8 cellular contexts compared by ENCODE assay signal in the genomic region with DNA sequence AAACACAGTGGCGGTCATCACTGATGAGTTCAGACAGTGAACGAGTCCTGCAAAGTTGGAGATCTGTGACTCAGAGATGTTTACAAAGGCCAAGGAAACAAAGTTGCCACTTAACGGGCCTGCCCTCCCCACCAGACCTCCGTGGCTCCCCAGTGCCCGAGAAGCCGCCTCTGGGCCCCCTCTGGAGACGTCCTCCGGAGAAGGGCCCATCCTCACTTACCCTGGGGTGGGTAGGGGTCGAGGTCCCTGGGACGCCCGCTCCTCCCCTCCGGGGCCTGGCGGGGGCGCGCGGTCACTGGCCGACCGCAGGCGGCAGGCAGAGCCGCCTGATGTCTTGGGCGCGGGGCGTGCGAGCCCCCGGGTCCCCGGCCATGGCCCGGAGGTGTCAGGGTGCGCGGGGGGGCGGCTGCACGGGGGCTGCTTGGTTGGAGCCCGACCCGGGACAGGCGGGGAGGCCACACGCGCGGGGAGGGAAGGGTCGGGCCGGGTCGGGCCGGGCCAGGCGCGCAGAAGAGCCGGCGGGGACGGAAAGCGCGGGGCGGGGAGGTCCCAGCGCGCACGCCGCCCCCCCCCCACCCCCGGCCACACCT. TPM values are rescaled to one million over a fixed set of nuclear protein-coding genes. Genes with fewer than 3 reads are reported as not detected.
DNase-seq lines count a peak whose midpoint lies in the region; ATAC-seq, FAIRE-seq and TF ChIP-seq lines count a peak whose summit lies in the region.

No MANE protein-coding gene starts in this region.

- H3K9ac ChIP-seq in HepG2 (ENCODE audit: insufficient read depth, low read depth, low read length): peak overlapping the region; percentile 89

- ATAC-seq in HG02678 (IDR thresholded peaks at IDR 0.05; ENCODE audit: unreplicated experiment): peak; percentile 51
- ATAC-seq in HepG2: peak; percentile 25

- CTCF ChIA-PET in HepG2 (lab: Yijun Ruan, JAX; ENCODE audit: low intra/inter-chr PET ratio, low total read pairs): no interaction called here

- intact Hi-C loops in HepG2 (cut with micrococcal nuclease; ENCODE audit: unreplicated experiment): no loop called here

- peak overlapping the region; percentile 87 for H3K4me2 ChIP-seq in HepG2 (ENCODE audit: low read depth, low read length)

- peak; percentile 60 for TF ChIP-seq CTCF in chondrocyte (IDR thresholded peaks at IDR 0.05)
- peak; percentile 48 for TF ChIP-seq CTCF in HepG2 (CRISPR knock-in tag; IDR thresholded peaks at IDR 0.05)

- peaks cover 55% of the 10 kb centered on the region for H3K4me1 ChIP-seq in HepG2 (ENCODE audit: insufficient read depth, low read length)

- H3K36me3 ChIP-seq in HepG2 (replicated peaks in 1 of 2; ENCODE audit: control insufficient read depth in 1 of 2, insufficient read depth in 2 of 2, low read length in 2 of 2): peaks cover 2 to 4% of the 10 kb centered on the region in 2 experiments; a peak in 2 of 5 replicates

- POLR2A ChIA-PET in HepG2 (lab: Yijun Ruan, JAX): no interaction called here

- H2AFZ ChIP-seq in HepG2 (ENCODE audit: low read length): no peak overlapping the region

- FAIRE-seq in GM12892 (lab: Jason Lieb, UNC) (no peak), HepG2 (lab: Jason Lieb, UNC) (no peak)

- H3K4me3 Mint-ChIP-seq in chondrocyte (ENCODE audit: unreplicated experiment): peak overlapping the region; percentile 70

- no peaks in the 10 kb centered on the region for H4K20me1 ChIP-seq in HepG2 (ENCODE audit: insufficient read depth, low read length)

- H3K4me1 Mint-ChIP-seq in chondrocyte (ENCODE audit: low read depth): peaks cover 30% of the 10 kb centered on the region

- peak overlapping the region; percentile 92 for H3K27ac ChIP-seq in HepG2 (ENCODE audit: extremely low read length, insufficient read depth, low read length)
- H3K27ac ChIP-seq in substantia nigra (ENCODE audit: low read depth, low read length, poor library complexity, severe bottlenecking): peak overlapping the region; percentile 69

- WGBS in HepG2 (ENCODE audit: low lambda C conversion rate): 0% methylated on average over 6 of the region's 54 CpGs

- H3K27ac Mint-ChIP-seq in chondrocyte (ENCODE audit: unreplicated experiment): peak overlapping the region; percentile 49

- TF ChIP-seq RAD21 in HepG2 (CRISPR knock-in tag; IDR thresholded peaks at IDR 0.05): peak; percentile 49; the same call in 1 of the 2 replicates

- TF ChIP-seq EP300 in HepG2 (IDR thresholded peaks at IDR 0.05; ENCODE audit: low read depth in 2 of 2, low read length in 2 of 2) (no peak), HepG2 (CRISPR knock-in tag; IDR thresholded peaks at IDR 0.05; ENCODE audit: borderline replicate concordance) (no peak)

- BruUV-seq in HepG2 (replicated peaks; lab: Mats Ljungman, UMichigan): no TSS peak

- DNase-seq in GM12892 (ENCODE audit: insufficient read length): peak; percentile 61
- peak; percentile 49 for DNase-seq in RPMI7951 (ENCODE audit: low read depth)
- DNase-seq in chondrocyte (ENCODE audit: low spot score): no peak
- DNase-seq in HepG2 (ENCODE audit: low spot score): peak; percentile 18
- DNase-seq in substantia nigra (lab: John Stamatoyannopoulos, UW): no peak
- no peak for DNase-seq in T1000 (lab: John Stamatoyannopoulos, UW)
- no peak for DNase-seq in GF-D8 (lab: John Stamatoyannopoulos, UW)

- H3K79me2 ChIP-seq in HepG2 (ENCODE audit: insufficient read depth, low read length): peaks cover 42% of the 10 kb centered on the region

- H3K4me3 ChIP-seq in HepG2 (replicated peaks in 1 of 3; ENCODE audit: insufficient read depth in 1 of 3, low read depth in 2 of 3, low read length in 3 of 3): peak overlapping the region; percentile 87 to 99 (median 91)

- H3K9me3 ChIP-seq in HepG2 (ENCODE audit: low read length): no peaks in the 10 kb centered on the region

- H3K36me3 Mint-ChIP-seq in chondrocyte (ENCODE audit: low read depth): no peaks in the 10 kb centered on the region

- H3K27me3 ChIP-seq in HepG2 (ENCODE audit: control insufficient read depth in 1 of 2, insufficient read depth in 2 of 2, low read length in 2 of 2): no peaks in the 10 kb centered on the region; a peak in 1 of 5 replicates

- in situ Hi-C loops in HepG2 (cut with HindIII; ENCODE audit: extremely low pct_ligation_motif_present, low pct_unique_long_range_greater_than_20kb): no loop called here

- no peaks in the 10 kb centered on the region for H3K27me3 Mint-ChIP-seq in chondrocyte (ENCODE audit: low read depth)

- H3K9me3 Mint-ChIP-seq in chondrocyte (ENCODE audit: low read depth): no peaks in the 10 kb centered on the region

- TF ChIP-seq POLR2A in GM12892 (IDR thresholded peaks at IDR 0.05; ENCODE audit: low read depth, low read length): no peak
- TF ChIP-seq POLR2A in HepG2 (IDR thresholded peaks at IDR 0.05; ENCODE audit: insufficient read depth in 1 of 2, low read depth in 2 of 2, low read length in 2 of 2): no peak; a peak in 1 of 4 replicates

TF ChIP-seq in HepG2, 621 proteins besides CTCF, POLR2A, EP300 and RAD21 (continues in another document):
- TF ChIP-seq, protein P1, sequence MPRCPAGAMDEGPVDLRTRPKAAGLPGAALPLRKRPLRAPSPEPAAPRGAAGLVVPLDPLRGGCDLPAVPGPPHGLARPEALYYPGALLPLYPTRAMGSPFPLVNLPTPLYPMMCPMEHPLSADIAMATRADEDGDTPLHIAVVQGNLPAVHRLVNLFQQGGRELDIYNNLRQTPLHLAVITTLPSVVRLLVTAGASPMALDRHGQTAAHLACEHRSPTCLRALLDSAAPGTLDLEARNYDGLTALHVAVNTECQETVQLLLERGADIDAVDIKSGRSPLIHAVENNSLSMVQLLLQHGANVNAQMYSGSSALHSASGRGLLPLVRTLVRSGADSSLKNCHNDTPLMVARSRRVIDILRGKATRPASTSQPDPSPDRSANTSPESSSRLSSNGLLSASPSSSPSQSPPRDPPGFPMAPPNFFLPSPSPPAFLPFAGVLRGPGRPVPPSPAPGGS (CRISPR knock-in tag; IDR thresholded peaks at IDR 0.05): peak; percentile 23; the same call in 1 of the 2 replicates
- 0 out of 2 replicates have a peak, but pooled peaks have one; percentile 17 for TF ChIP-seq MAZ (IDR thresholded peaks at IDR 0.05; ENCODE audit: borderline replicate concordance, low read depth, low read length)
- no peak; the same call in 1 of the 2 replicates for TF ChIP-seq MAZ (CRISPR knock-in tag; IDR thresholded peaks at IDR 0.05; ENCODE audit: low read depth)

RNA-seq across cellular contexts. Expression of a gene that starts 0.6 kb away (rescaled TPM):
- polyA plus RNA-seq in GM12892 (2012; ENCODE audit: missing spikeins): 16.3 TPM
- total RNA-seq in RPMI7951 (2014; rRNA removed; shearing (Covaris generic)): 14.4 and 16.9 TPM in 2 replicates
- total RNA-seq in chondrocyte (30.1 to 35.2 TPM (median 35.0 TPM) in 3 replicates), HepG2 (2016; rRNA removed; fragmentation: Illumina TruSeq; extraction: Trizol) (11.4 and 15.5 TPM in 2 replicates)
- total RNA-seq in HepG2 (2016; cell fraction: cytosol; rRNA removed; fragmentation: Illumina TruSeq; extraction: Trizol; ENCODE audit: low read depth): 17.0 and 17.1 TPM in 2 replicates
- total RNA-seq in HepG2 (2016; cell fraction: insoluble cytoplasmic fraction; rRNA removed; fragmentation: Illumina TruSeq; extraction: Trizol): 12.0 and 16.4 TPM in 2 replicates
- total RNA-seq in HepG2 (2016; cell fraction: membrane; rRNA removed; fragmentation: Illumina TruSeq; extraction: Trizol): 20.4 and 22.0 TPM in 2 replicates
- 10.0 and 12.2 TPM in 2 replicates for total RNA-seq in HepG2 (2016; cell fraction: nucleus; rRNA removed; fragmentation: Illumina TruSeq; extraction: Trizol)
- polyA plus RNA-seq in HepG2 (2011; rRNA removed): 24.3 and 28.9 TPM in 2 replicates
- polyA plus RNA-seq in HepG2 (2011; cell fraction: cytosol; rRNA removed): 43.6 and 44.6 TPM in 2 replicates
- 19.8 and 21.8 TPM in 2 replicates for polyA plus RNA-seq in HepG2 (2011; cell fraction: nucleus; rRNA removed)
- polyA plus RNA-seq in HepG2 (2012): 27.9 and 45.4 TPM in 2 replicates
- polyA plus RNA-seq in HepG2 (2016; cell fraction: cytosol; fragmentation: Illumina TruSeq; extraction: Trizol; ENCODE audit: low read depth): 32.7 and 33.4 TPM in 2 replicates
- polyA plus RNA-seq in HepG2 (2016; cell fraction: insoluble cytoplasmic fraction; fragmentation: Illumina TruSeq; extraction: Trizol; ENCODE audit: low read depth): 17.5 and 19.2 TPM in 2 replicates
- polyA plus RNA-seq in HepG2 (2016; cell fraction: membrane; fragmentation: Illumina TruSeq; extraction: Trizol; ENCODE audit: low read depth): 32.3 and 33.0 TPM in 2 replicates
- polyA plus RNA-seq in HepG2 (2016; cell fraction: nucleus; fragmentation: Illumina TruSeq; extraction: Trizol; ENCODE audit: insufficient read depth, low read depth): 15.6 and 21.5 TPM in 2 replicates
- polyA minus RNA-seq in HepG2 (2011; rRNA and poly(A)+ RNA removed; ENCODE audit: low replicate concordance): 43.4 and 47.9 TPM in 2 replicates
- polyA minus RNA-seq in HepG2 (2011; cell fraction: cytosol; rRNA and poly(A)+ RNA removed): 18.8 and 19.4 TPM in 2 replicates
- 16.5 and 19.1 TPM in 2 replicates for polyA minus RNA-seq in HepG2 (2011; cell fraction: nucleus; rRNA and poly(A)+ RNA removed)

RNA-seq across cellular contexts. Expression of a gene that starts 0.6 kb away (rescaled TPM):
- polyA plus RNA-seq in GM12892 (2012; ENCODE audit: missing spikeins): 21.2 TPM
- 8.1 and 8.2 TPM in 2 replicates for total RNA-seq in RPMI7951 (2014; rRNA removed; shearing (Covaris generic))
- total RNA-seq in chondrocyte: 39.8 to 45.0 TPM (median 40.1 TPM) in 3 replicates
- total RNA-seq in HepG2 (2016; rRNA removed; fragmentation: Illumina TruSeq; extraction: Trizol): 28.9 and 29.8 TPM in 2 replicates
- 4.7 and 6.3 TPM in 2 replicates for total RNA-seq in HepG2 (2016; cell fraction: cytosol; rRNA removed; fragmentation: Illumina TruSeq; extraction: Trizol; ENCODE audit: low read depth)
- 24.4 and 29.9 TPM in 2 replicates for total RNA-seq in HepG2 (2016; cell fraction: insoluble cytoplasmic fraction; rRNA removed; fragmentation: Illumina TruSeq; extraction: Trizol)
- 21.5 and 24.7 TPM in 2 replicates for total RNA-seq in HepG2 (2016; cell fraction: membrane; rRNA removed; fragmentation: Illumina TruSeq; extraction: Trizol)
- total RNA-seq in HepG2 (2016; cell fraction: nucleus; rRNA removed; fragmentation: Illumina TruSeq; extraction: Trizol): 14.1 and 17.2 TPM in 2 replicates
- 20.0 and 24.1 TPM in 2 replicates for polyA plus RNA-seq in HepG2 (2011; rRNA removed)
- polyA plus RNA-seq in HepG2 (2011; cell fraction: cytosol; rRNA removed): 17.2 and 25.9 TPM in 2 replicates
- 15.2 and 18.2 TPM in 2 replicates for polyA plus RNA-seq in HepG2 (2011; cell fraction: nucleus; rRNA removed)
- polyA plus RNA-seq in HepG2 (2012): 18.2 TPM in 2 replicates
- 3.0 and 3.2 TPM in 2 replicates for polyA plus RNA-seq in HepG2 (2016; cell fraction: cytosol; fragmentation: Illumina TruSeq; extraction: Trizol; ENCODE audit: low read depth)
- 25.3 and 26.7 TPM in 2 replicates for polyA plus RNA-seq in HepG2 (2016; cell fraction: insoluble cytoplasmic fraction; fragmentation: Illumina TruSeq; extraction: Trizol; ENCODE audit: low read depth)
- polyA plus RNA-seq in HepG2 (2016; cell fraction: membrane; fragmentation: Illumina TruSeq; extraction: Trizol; ENCODE audit: low read depth): 10.1 and 11.7 TPM in 2 replicates
- polyA plus RNA-seq in HepG2 (2016; cell fraction: nucleus; fragmentation: Illumina TruSeq; extraction: Trizol; ENCODE audit: insufficient read depth, low read depth): 17.2 and 17.7 TPM in 2 replicates
- 51.4 and 60.3 TPM in 2 replicates for polyA minus RNA-seq in HepG2 (2011; rRNA and poly(A)+ RNA removed; ENCODE audit: low replicate concordance)
- 25.4 and 30.2 TPM in 2 replicates for polyA minus RNA-seq in HepG2 (2011; cell fraction: cytosol; rRNA and poly(A)+ RNA removed)
- polyA minus RNA-seq in HepG2 (2011; cell fraction: nucleus; rRNA and poly(A)+ RNA removed): 10.9 and 13.4 TPM in 2 replicates

Comparison
In these comparisons a context has a peak if more than half of its experiments do, and no peak if none do; other contexts are left out.
1. DNase-seq: peak in GM12892 (single experiment), RPMI7951 (single experiment) and HepG2 (single experiment); none in chondrocyte (single experiment), substantia nigra (0 of 49), T1000 (single experiment) and GF-D8 (single experiment).